Comparison of ENCODE assay signal across 1 cellular context in genomic region chr15:77588126-77588525, GRCh38.
TF ChIP-seq lines count a peak whose summit lies in the region.

No MANE protein-coding gene starts in this region.

TF ChIP-seq in HepG2, 621 proteins besides CTCF, POLR2A, EP300 and RAD21 (continued from another document):
- TF ChIP-seq HNF4G (IDR thresholded peaks at IDR 0.05; ENCODE audit: borderline replicate concordance, low read depth, low read length) (0 out of 2 replicates have a peak, but pooled peaks have one; percentile 27), HNF4G (CRISPR knock-in tag; IDR thresholded peaks at IDR 0.05; ENCODE audit: borderline replicate concordance, low read depth) (no peak), HMGXB3 (CRISPR knock-in tag; IDR thresholded peaks at IDR 0.05; ENCODE audit: borderline replicate concordance) (no peak), POLR2G (IDR thresholded peaks at IDR 0.05; ENCODE audit: low read depth, low read length) (no peak), ZNF891 (CRISPR knock-in tag; IDR thresholded peaks at IDR 0.05) (no peak), AGO2 (optimal IDR thresholded peaks at IDR 0.05; ENCODE audit: low read depth, low read length) (no peak), HNF1A (IDR thresholded peaks at IDR 0.05; ENCODE audit: low read depth) (no peak), HNF1A (CRISPR knock-in tag; IDR thresholded peaks at IDR 0.05; ENCODE audit: borderline replicate concordance) (no peak), NFKB2 (CRISPR knock-in tag; IDR thresholded peaks at IDR 0.05; ENCODE audit: borderline replicate concordance) (no peak), ZNF432 (CRISPR knock-in tag; IDR thresholded peaks at IDR 0.05; ENCODE audit: borderline replicate concordance) (no peak), ZNF34 (CRISPR knock-in tag; IDR thresholded peaks at IDR 0.05; ENCODE audit: borderline replicate concordance) (no peak)
TF ChIP-seq in HepG2: peak in this region for 4.
